Comparison of ENCODE assay signal across 33 cellular contexts in genomic region chr22:18996376-18996900, GRCh38.
"Had no signal": no experiment of that assay in that cellular context is flagged by ENCODE, and none has a peak within 500 bp of the region (broad histone marks: within the 10 kb centered on the region; RNA-seq: fewer than 3 reads in every experiment).

No MANE protein-coding gene starts in this region.

- H3K36me3 Mint-ChIP-seq: activated CD4-positive, alpha-beta memory T cell treated with anti-CD3 and anti-CD28 coated beads for 36 hours; activated CD8-positive, alpha-beta memory T cell treated with anti-CD3 and anti-CD28 coated beads, Interleukin-2, amount 10 ng/mL, durations not matched to agents 7 days and 5 days; activated naive CD4-positive, alpha-beta T cell treated with anti-CD3 and anti-CD28 coated beads, Interleukin-2, amount 50 U/mL, for 24 hours; activated naive CD8-positive, alpha-beta T cell treated with anti-CD3 and anti-CD28 coated beads for 36 hours had no signal

- H3K4me3 Mint-ChIP-seq: activated CD4-positive, alpha-beta memory T cell treated with anti-CD3 and anti-CD28 coated beads for 36 hours; activated CD4-positive, alpha-beta T cell treated with anti-CD3 and anti-CD28 coated beads for 36 hours; activated CD4-positive, alpha-beta T cell treated with anti-CD3 and anti-CD28 coated beads, Interleukin-2, amount 10 ng/mL, durations not matched to agents 24 days and 14 days; activated CD8-positive, alpha-beta memory T cell treated with anti-CD3 and anti-CD28 coated beads, Interleukin-2, amount 10 ng/mL, durations not matched to agents 7 days and 5 days; activated CD8-positive, alpha-beta T cell treated with anti-CD3 and anti-CD28 coated beads, Interleukin-2, amount 10 ng/mL, durations not matched to agents 7 days and 5 days; activated naive CD4-positive, alpha-beta T cell treated with anti-CD3 and anti-CD28 coated beads for 36 hours; activated naive CD4-positive, alpha-beta T cell treated with anti-CD3 and anti-CD28 coated beads, Interleukin-2, amount 50 U/mL, for 24 hours; activated naive CD8-positive, alpha-beta T cell treated with anti-CD3 and anti-CD28 coated beads for 36 hours; activated naive CD8-positive, alpha-beta T cell treated with anti-CD3 and anti-CD28 coated beads, Interleukin-2, amount 50 U/mL, for 24 hours; activated T-helper 1 cell treated with anti-CD3 and anti-CD28 coated beads, Interleukin-12 subunit alpha, Interleukin-12 subunit beta, Interleukin-2, Interleukin-4 antibody, amounts not matched to agents 30 ng/mL and 10 ng/mL and 1 ng/mL, durations not matched to agents 14 hours and 24 hours and 36 hours; effector memory CD8-positive, alpha-beta T cell; T-helper 17 cell; T-helper 2 cell treated with Interferon-gamma antibody and Interleukin-4, amounts not matched to agents 5 μg/mL and 100 μg/mL, for 36 hours had no signal

- H3K36me3 ChIP-seq: adrenal gland, esophagus muscularis mucosa, gastrocnemius medialis, heart left ventricle had no signal

- H3K4me1 Mint-ChIP-seq: activated CD4-positive, alpha-beta T cell treated with anti-CD3 and anti-CD28 coated beads for 36 hours; activated CD4-positive, alpha-beta T cell treated with anti-CD3 and anti-CD28 coated beads, Interleukin-2, amount 10 ng/mL, durations not matched to agents 24 days and 14 days; activated CD8-positive, alpha-beta memory T cell treated with anti-CD3 and anti-CD28 coated beads, Interleukin-2, amount 10 ng/mL, durations not matched to agents 7 days and 5 days; activated naive CD4-positive, alpha-beta T cell treated with anti-CD3 and anti-CD28 coated beads, Interleukin-2, amount 50 U/mL, for 24 hours; activated naive CD8-positive, alpha-beta T cell treated with anti-CD3 and anti-CD28 coated beads for 36 hours; activated naive CD8-positive, alpha-beta T cell treated with anti-CD3 and anti-CD28 coated beads, Interleukin-2, amount 50 U/mL, for 24 hours had no signal

- H3K4me1 ChIP-seq: adrenal gland, esophagus muscularis mucosa, foreskin keratinocyte, gastrocnemius medialis, heart left ventricle had no signal

- ATAC-seq: activated CD4-positive, alpha-beta T cell treated with anti-CD3 and anti-CD28 coated beads for 36 hours; activated CD8-positive, alpha-beta memory T cell treated with anti-CD3 and anti-CD28 coated beads, Interleukin-2, amount 10 ng/mL, durations not matched to agents 7 days and 5 days; activated CD8-positive, alpha-beta T cell treated with anti-CD3 and anti-CD28 coated beads, Interleukin-2, amount 10 ng/mL, durations not matched to agents 7 days and 5 days; activated naive CD8-positive, alpha-beta T cell treated with anti-CD3 and anti-CD28 coated beads, Interleukin-2, amount 50 U/mL, for 24 hours; body of pancreas; effector memory CD8-positive, alpha-beta T cell; foreskin keratinocyte; gastrocnemius medialis; heart left ventricle; T-helper 17 cell had no signal

- H3K4me3 ChIP-seq: adrenal gland, body of pancreas, esophagus muscularis mucosa, gastrocnemius medialis, heart left ventricle had no signal

- FAIRE-seq: colon had no signal

- DNase-seq: activated CD4-positive, alpha-beta memory T cell treated with anti-CD3 and anti-CD28 coated beads for 36 hours; activated CD4-positive, alpha-beta T cell treated with anti-CD3 and anti-CD28 coated beads for 36 hours; activated CD4-positive, alpha-beta T cell treated with anti-CD3 and anti-CD28 coated beads, Interleukin-2, amount 10 ng/mL, durations not matched to agents 24 days and 14 days; activated CD4-positive, CD25-positive, alpha-beta regulatory T cell; activated CD4-positive, CD25-positive, alpha-beta regulatory T cell treated with anti-CD3 and anti-CD28 coated beads, Interleukin-2, amount 50 U/mL, for 72 hours; activated CD8-positive, alpha-beta memory T cell treated with anti-CD3 and anti-CD28 coated beads, Interleukin-2, amount 50 U/mL, for 4 hours; activated CD8-positive, alpha-beta T cell treated with anti-CD3 and anti-CD28 coated beads, Interleukin-2, amount 10 ng/mL, durations not matched to agents 7 days and 5 days; activated effector memory CD4-positive, alpha-beta T cell treated with anti-CD3 and anti-CD28 coated beads, Interleukin-2, amount 50 U/mL, for 16 hours; activated naive CD4-positive, alpha-beta T cell treated with anti-CD3 and anti-CD28 coated beads for 36 hours; activated naive CD8-positive, alpha-beta T cell treated with anti-CD3 and anti-CD28 coated beads for 36 hours; activated naive CD8-positive, alpha-beta T cell treated with anti-CD3 and anti-CD28 coated beads, Interleukin-2, amount 50 U/mL, for 24 hours; activated T-cell treated with anti-CD3 and anti-CD28 coated beads, Interleukin-2, amount 50 U/mL, for 1 hour; activated T-cell treated with anti-CD3 and anti-CD28 coated beads, Interleukin-2, amount 50 U/mL, for 48 hours; amygdala; body of pancreas; cortex of kidney; dermis blood vessel endothelial cell; effector CD4-positive, alpha-beta T cell; effector memory CD8-positive, alpha-beta T cell; erythroblast; foreskin keratinocyte; gastrocnemius medialis; glutamatergic neuron; heart left ventricle; T-helper 17 cell had no signal

- H3K27ac ChIP-seq: adrenal gland, body of pancreas, esophagus muscularis mucosa, foreskin keratinocyte, gastrocnemius medialis, heart left ventricle had no signal

- H3K9me3 ChIP-seq: adrenal gland, body of pancreas, esophagus muscularis mucosa, gastrocnemius medialis, heart left ventricle had no signal

- H3K9me3 Mint-ChIP-seq: activated CD4-positive, alpha-beta memory T cell treated with anti-CD3 and anti-CD28 coated beads for 36 hours; activated CD4-positive, alpha-beta T cell treated with anti-CD3 and anti-CD28 coated beads, Interleukin-2, amount 10 ng/mL, durations not matched to agents 24 days and 14 days; activated naive CD4-positive, alpha-beta T cell treated with anti-CD3 and anti-CD28 coated beads for 36 hours; activated naive CD4-positive, alpha-beta T cell treated with anti-CD3 and anti-CD28 coated beads, Interleukin-2, amount 50 U/mL, for 24 hours; activated naive CD8-positive, alpha-beta T cell treated with anti-CD3 and anti-CD28 coated beads for 36 hours; activated naive CD8-positive, alpha-beta T cell treated with anti-CD3 and anti-CD28 coated beads, Interleukin-2, amount 50 U/mL, for 24 hours; activated T-helper 1 cell treated with anti-CD3 and anti-CD28 coated beads, Interleukin-12 subunit alpha, Interleukin-12 subunit beta, Interleukin-2, Interleukin-4 antibody, amounts not matched to agents 30 ng/mL and 10 ng/mL and 1 ng/mL, durations not matched to agents 14 hours and 24 hours and 36 hours; activated T-helper 2 cell treated with anti-CD3 and anti-CD28 coated beads, Interferon-gamma antibody, Interleukin-2, Interleukin-4, amounts not matched to agents 10 μg/mL and 5 μg/mL and 100 μg/mL, durations not matched to agents 14 hours and 24 hours and 36 hours; effector memory CD8-positive, alpha-beta T cell; T-helper 2 cell treated with Interferon-gamma antibody and Interleukin-4, amounts not matched to agents 5 μg/mL and 100 μg/mL, for 36 hours had no signal

- H3K27me3 ChIP-seq: body of pancreas had no signal

- H3K27ac Mint-ChIP-seq: activated CD4-positive, alpha-beta memory T cell treated with anti-CD3 and anti-CD28 coated beads for 36 hours; activated CD4-positive, alpha-beta T cell treated with anti-CD3 and anti-CD28 coated beads for 36 hours; activated CD4-positive, alpha-beta T cell treated with anti-CD3 and anti-CD28 coated beads, Interleukin-2, amount 10 ng/mL, durations not matched to agents 24 days and 14 days; activated CD8-positive, alpha-beta memory T cell treated with anti-CD3 and anti-CD28 coated beads, Interleukin-2, amount 10 ng/mL, durations not matched to agents 7 days and 5 days; activated CD8-positive, alpha-beta T cell treated with anti-CD3 and anti-CD28 coated beads, Interleukin-2, amount 10 ng/mL, durations not matched to agents 7 days and 5 days; activated naive CD4-positive, alpha-beta T cell treated with anti-CD3 and anti-CD28 coated beads for 36 hours; activated naive CD4-positive, alpha-beta T cell treated with anti-CD3 and anti-CD28 coated beads, Interleukin-2, amount 50 U/mL, for 24 hours; activated naive CD8-positive, alpha-beta T cell treated with anti-CD3 and anti-CD28 coated beads for 36 hours; activated naive CD8-positive, alpha-beta T cell treated with anti-CD3 and anti-CD28 coated beads, Interleukin-2, amount 50 U/mL, for 24 hours; activated T-helper 1 cell treated with anti-CD3 and anti-CD28 coated beads, Interleukin-12 subunit alpha, Interleukin-12 subunit beta, Interleukin-2, Interleukin-4 antibody, amounts not matched to agents 30 ng/mL and 10 ng/mL and 1 ng/mL, durations not matched to agents 14 hours and 24 hours and 36 hours; activated T-helper 2 cell treated with anti-CD3 and anti-CD28 coated beads, Interferon-gamma antibody, Interleukin-2, Interleukin-4, amounts not matched to agents 10 μg/mL and 5 μg/mL and 100 μg/mL, durations not matched to agents 14 hours and 24 hours and 36 hours; effector memory CD8-positive, alpha-beta T cell; T-helper 17 cell; T-helper 2 cell treated with Interferon-gamma antibody and Interleukin-4, amounts not matched to agents 5 μg/mL and 100 μg/mL, for 36 hours had no signal
